Comparison of ENCODE assay signal across 23 cellular contexts in the genomic region with DNA sequence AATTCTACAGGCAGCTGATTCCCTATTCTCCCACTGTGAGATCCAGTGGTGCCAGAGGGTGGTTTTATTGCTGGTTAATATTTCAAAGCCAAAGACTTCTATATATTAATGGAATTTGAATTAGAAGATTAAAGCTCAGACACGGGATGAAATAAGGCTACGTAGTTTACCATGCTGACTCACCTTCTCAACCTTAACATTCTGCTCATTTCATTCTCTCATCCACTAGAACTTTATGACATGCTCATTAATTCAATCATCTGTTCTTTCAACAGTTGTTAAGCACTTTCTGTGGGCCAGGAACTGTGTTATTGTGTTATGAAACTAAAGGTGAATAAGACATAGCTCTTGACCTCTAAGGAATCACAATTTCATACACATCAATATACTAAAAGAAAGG.
"Had no signal": no experiment of that assay in that cellular context is flagged by ENCODE, and none has a peak within 500 bp of the region (broad histone marks: within the 10 kb centered on the region; RNA-seq: fewer than 3 reads in every experiment).

No MANE protein-coding gene starts in this region.

- FAIRE-seq: keratinocyte had no signal

- ATAC-seq: left colon; left lung; lower lobe of right lung; natural killer cell; right lobe of liver; stimulated activated naive B cell treated with anti-CD40 and anti-IgM and Interleukin-4, amounts not matched to agents 10 μg/mL and 1 μg/mL and 100 μg/mL, for 72 hours; stimulated activated naive CD8-positive, alpha-beta T cell treated with anti-CD3 and anti-CD28 coated beads, Interleukin-15, Interleukin-2, amounts not matched to agents 100 U/mL and 50 U/mL, for 24 hours had no signal

- DNase-seq: hippocampal formation; kidney glomerular epithelial cell; left colon; left lung; lower lobe of right lung; mammary epithelial cell; mesenchymal stem cell; naive B cell; natural killer cell; ovary; right lobe of liver; stimulated activated CD4-positive, alpha-beta T cell treated with anti-CD3 and anti-CD28 coated beads, Interleukin-12 subunit alpha, Interleukin-12 subunit beta, amount 100 ng/mL, for 4 hours; stimulated activated CD4-positive, alpha-beta T cell treated with anti-CD3 and anti-CD28 coated beads, Interleukin-15, amount 100 ng/mL, for 24 hours; stimulated activated CD4-positive, alpha-beta T cell treated with anti-CD3 and anti-CD28 coated beads, Interleukin-2, amount 100 ng/mL, for 24 hours; stimulated activated CD4-positive, alpha-beta T cell treated with anti-CD3 and anti-CD28 coated beads, Interleukin-4, amount 100 ng/mL, for 1 hour; stimulated activated naive B cell treated with anti-CD40 and anti-IgM and Interleukin-4, amounts not matched to agents 10 μg/mL and 1 μg/mL and 100 μg/mL, for 72 hours; stimulated activated naive CD8-positive, alpha-beta T cell treated with anti-CD3 and anti-CD28 coated beads, Interleukin-15, Interleukin-2, amounts not matched to agents 100 U/mL and 50 U/mL, for 24 hours; stomach; testis; thyroid gland; transverse colon; upper lobe of left lung had no signal
